Comparison of ENCODE assay signal across 8 cellular contexts in the genomic region with DNA sequence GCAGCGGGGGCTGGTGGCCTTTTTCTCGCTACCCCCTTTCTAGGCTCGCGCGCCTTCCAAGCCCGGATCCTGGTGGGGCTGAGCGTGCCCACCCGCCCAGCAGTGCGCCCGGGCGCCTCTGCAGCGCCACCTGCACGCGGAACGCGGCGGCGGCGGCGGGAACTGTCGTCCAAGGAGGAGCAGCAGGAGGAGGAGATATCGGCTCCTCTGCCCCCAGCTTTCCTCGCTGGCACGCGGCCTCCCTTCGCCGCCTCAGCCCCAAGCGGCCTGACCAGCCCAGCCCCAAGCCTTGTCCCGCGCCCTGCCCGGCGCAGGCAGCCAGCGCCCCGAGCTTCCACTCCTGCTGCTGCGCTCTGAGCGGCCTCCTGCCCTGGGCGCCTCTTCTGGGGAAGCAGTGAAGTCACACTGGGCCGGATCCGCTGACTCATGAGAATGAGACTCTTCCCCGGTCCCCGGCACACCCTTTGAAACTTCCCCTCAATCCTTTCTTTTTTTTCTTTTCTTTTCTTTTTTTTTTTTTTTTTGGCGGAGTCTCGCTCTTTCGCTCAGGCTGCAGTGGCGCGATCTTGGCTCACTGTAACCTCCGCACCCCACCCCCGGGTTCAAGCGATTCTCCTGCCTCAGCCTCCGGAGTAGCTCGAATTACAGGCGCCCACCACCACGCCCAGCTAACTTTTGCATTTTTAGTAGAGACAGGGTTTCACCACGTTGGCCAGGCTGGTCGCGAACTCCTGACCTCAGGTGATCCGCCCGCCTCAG. TPM values are rescaled to one million over a fixed set of nuclear protein-coding genes. Genes with fewer than 3 reads are reported as not detected.
DNase-seq lines count a peak whose midpoint lies in the region; ATAC-seq, FAIRE-seq and TF ChIP-seq lines count a peak whose summit lies in the region.

No MANE protein-coding gene starts in this region.

- H3K4me1 ChIP-seq in Panc1 (ENCODE audit: control insufficient read depth, insufficient read depth, low read length) (peaks cover 42% of the 10 kb centered on the region), suprapubic skin (peaks cover 42% of the 10 kb centered on the region)

- peak; percentile 68 for ATAC-seq in GM18867 (IDR thresholded peaks at IDR 0.05; ENCODE audit: unreplicated experiment)
- peak; percentile 71 for ATAC-seq in HG03103 (IDR thresholded peaks at IDR 0.05; ENCODE audit: low read depth, unreplicated experiment)
- peak; percentile 84 for ATAC-seq in Panc1

- intact Hi-C loops in Panc1 (cut with micrococcal nuclease; ENCODE audit: unreplicated experiment), result loop anchor here (1.0 kb wide), 1 partner anchor 41 kb away; no protein-coding TSS in a partner anchor

- no peak for FAIRE-seq in frontal cortex (lab: Jason Lieb, UNC)

- H3K27ac ChIP-seq in 22Rv1 (no peak overlapping the region), Panc1 (ENCODE audit: low read length) (peak overlapping the region; percentile 90), suprapubic skin (peak overlapping the region; percentile 75)

- TF ChIP-seq POLR2A in suprapubic skin (IDR thresholded peaks at IDR 0.05), result no peak

- TF ChIP-seq CTCF in 22Rv1 (IDR thresholded peaks at IDR 0.05) (peak; percentile 82), Panc1 (IDR thresholded peaks at IDR 0.05) (no peak), suprapubic skin (IDR thresholded peaks at IDR 0.05) (peak; percentile 34 to 69)

- no peaks in the 10 kb centered on the region for H3K27me3 ChIP-seq in Panc1 (ENCODE audit: control insufficient read depth, insufficient read depth, low read length)
- no peaks in the 10 kb centered on the region for H3K27me3 ChIP-seq in suprapubic skin

- CTCF ChIA-PET in Panc1 (lab: Charles Lee), result interaction anchor here (0.7 to 2.2 kb wide), 3 partner anchors 40 to 51 kb away, joined by 3 to 7 read pairs (median 4); no protein-coding TSS in a partner anchor

- DNase-seq in Panc1 (ENCODE audit: low read depth, low spot score) (no peak), activated gamma-delta T cell (lab: John Stamatoyannopoulos, UW) (peak; percentile 41), frontal cortex (ENCODE audit: low spot score in 2 of 2) (peak; percentile 70 to 73), nucleus accumbens (lab: John Stamatoyannopoulos, UW) (peak in 50 of 56 donors; percentile 0 to 76 (median 38)), suprapubic skin (ENCODE audit: low spot score in 2 of 2) (peak; percentile 80 to 86)

- POLR2A ChIA-PET in Panc1 (lab: Charles Lee), result interaction anchor here (0.7 to 1.4 kb wide), 4 partner anchors 11 to 67 kb away, joined by 8 to 15 read pairs (median 10); no protein-coding TSS in a partner anchor

- H3K9me3 ChIP-seq in Panc1 (ENCODE audit: control insufficient read depth, insufficient read depth, low read depth, low read length) (no peaks in the 10 kb centered on the region), suprapubic skin (no peaks in the 10 kb centered on the region)

- in situ Hi-C loops in Panc1 (cut with HindIII; ENCODE audit: low pct_unique_long_range_greater_than_20kb, low sequenced_read_pairs), result no loop called here

- 32% methylated on average over 31 of the region's 58 CpGs for WGBS in suprapubic skin

- H3K4me3 ChIP-seq in Panc1 (ENCODE audit: low read depth in 2 of 2, low read length in 2 of 2) (peak overlapping the region; percentile 39 to 51), suprapubic skin (peak overlapping the region; percentile 46)

- H3K36me3 ChIP-seq in Panc1 (ENCODE audit: control insufficient read depth, insufficient read depth, low read length) (no peaks in the 10 kb centered on the region), suprapubic skin (no peaks in the 10 kb centered on the region)

- no peak for TF ChIP-seq EP300 in suprapubic skin (IDR thresholded peaks at IDR 0.05)

- no TSS peak for BruUV-seq in Panc1 (replicated peaks; lab: Mats Ljungman, UMichigan)

RNA-seq across cellular contexts. Expression of a gene that starts 10.6 kb away (rescaled TPM):
- total RNA-seq in Panc1 (2021; ENCODE audit: unreplicated experiment), result 48.0 TPM
- polyA plus RNA-seq in Panc1 (2012; ENCODE audit: insufficient read length), result 28.7 TPM
- 0.41 TPM for total RNA-seq in frontal cortex
- 10 to 100 TPM; 17.3 to 26.3 (median 21.6) TPM for total RNA-seq in suprapubic skin

RNA-seq across cellular contexts. Expression of a gene that starts 44.7 kb away (rescaled TPM):
- total RNA-seq in Panc1 (2021; ENCODE audit: unreplicated experiment), result 96.6 TPM
- polyA plus RNA-seq in Panc1 (2012; ENCODE audit: insufficient read length), result 95.4 TPM
- 11.4 TPM for total RNA-seq in frontal cortex
- 10 to 100 TPM in 1 of 4 donors, 1 to 10 TPM in 3; 7.6 to 11.9 (median 9.3) TPM for total RNA-seq in suprapubic skin

RNA-seq across cellular contexts. Expression of a gene that starts 50.8 kb away (rescaled TPM):
- total RNA-seq in Panc1 (2021; ENCODE audit: unreplicated experiment) (2.2 TPM), frontal cortex (42.4 TPM), suprapubic skin (not detected)
- polyA plus RNA-seq in Panc1 (2012; ENCODE audit: insufficient read length), result 7.2 TPM

Comparison
In these comparisons a context has a peak if more than half of its experiments do, and no peak if none do; other contexts are left out.
1. RNA of a gene that starts 10.6 kb away (total RNA-seq): 48.0 TPM in Panc1 (single experiment) and 17.3 to 26.3 TPM in suprapubic skin; 0.41 TPM in frontal cortex (single experiment); every median in the first group is over 10 times any median in the second.
2. RNA of a gene that starts 50.8 kb away (total RNA-seq): 42.4 TPM in frontal cortex (single experiment); 2.2 TPM in Panc1 (single experiment) and not detected in suprapubic skin; every median in the first group is over 10 times any median in the second.
3. Peak in every context shown above with its lines, with median percentiles within 50 percentile points of each other: ATAC-seq.